9 cellular contexts compared by ENCODE assay signal in the genomic region with DNA sequence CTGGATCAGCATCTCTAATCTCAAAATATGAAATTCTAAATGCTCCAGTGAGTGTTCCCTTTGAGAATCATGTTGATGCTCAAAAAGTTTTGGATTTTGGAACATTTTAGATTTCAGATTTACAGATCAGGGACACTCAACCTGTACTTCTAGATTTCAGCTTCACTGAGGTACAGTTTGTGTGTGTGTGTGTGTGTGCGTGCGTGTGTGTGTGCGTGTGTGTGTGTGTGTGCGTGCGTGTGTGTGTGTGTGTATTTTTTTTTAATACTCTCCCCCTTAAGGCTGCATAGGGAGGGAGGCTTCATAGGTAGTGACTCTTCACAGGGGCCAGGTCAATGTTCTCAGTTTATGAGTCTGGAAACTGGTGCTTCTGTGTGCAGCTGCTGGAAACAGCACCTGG.
"Had no signal": no experiment of that assay in that cellular context is flagged by ENCODE, and none has a peak within 500 bp of the region (broad histone marks: within the 10 kb centered on the region; RNA-seq: fewer than 3 reads in every experiment).

No MANE protein-coding gene starts in this region.

- ATAC-seq: GM23338, HCT116 had no signal

- H3K27ac ChIP-seq: GM23248 had no signal

- DNase-seq: GM23248, GOT3, H7, H9, HCEC 1CT, HFFc6 had no signal

- H3K4me1 ChIP-seq: HAP-1 had no signal

- H3K9me3 ChIP-seq: HAP-1 had no signal

- H3K4me3 ChIP-seq: GM23248, GM23338, HAP-1 had no signal

- H3K36me3 ChIP-seq: HAP-1 had no signal
